ENCODE assay signal across 31 cellular contexts in genomic region chrX:47242321-47242720, GRCh38.
"Had no signal": no experiment of that assay in that cellular context is flagged by ENCODE, and none has a peak within 500 bp of the region (broad histone marks: within the 10 kb centered on the region; RNA-seq: fewer than 3 reads in every experiment).

No MANE protein-coding gene starts in this region.

- DNase-seq: activated CD4-positive, alpha-beta memory T cell treated with anti-CD3 and anti-CD28 coated beads, Interleukin-2, amount 10 ng/mL, durations not matched to agents 7 days and 5 days; activated CD4-positive, alpha-beta T cell treated with anti-CD3 and anti-CD28 coated beads for 1 hour; activated CD4-positive, alpha-beta T cell treated with anti-CD3 and anti-CD28 coated beads for 36 hours; activated CD4-positive, alpha-beta T cell treated with anti-CD3 and anti-CD28 coated beads for 48 hours; activated CD4-positive, alpha-beta T cell treated with anti-CD3 and anti-CD28 coated beads, Interleukin-2, amount 10 ng/mL, durations not matched to agents 7 days and 5 days; activated CD4-positive, alpha-beta T cell treated with anti-CD3 and anti-CD28 coated beads, Interleukin-2, amount 50 U/mL, for 48 hours; activated CD4-positive, CD25-positive, alpha-beta regulatory T cell; activated CD8-positive, alpha-beta memory T cell treated with anti-CD3 and anti-CD28 coated beads for 24 hours; activated CD8-positive, alpha-beta memory T cell treated with anti-CD3 and anti-CD28 coated beads, Interleukin-2, amount 10 ng/mL, durations not matched to agents 7 days and 5 days; activated CD8-positive, alpha-beta memory T cell treated with anti-CD3 and anti-CD28 coated beads, Interleukin-2, amount 50 U/mL, for 48 hours; activated CD8-positive, alpha-beta T cell treated with anti-CD3 and anti-CD28 coated beads, Interleukin-2, amount 10 ng/mL, durations not matched to agents 7 days and 5 days; activated effector memory CD4-positive, alpha-beta T cell treated with Interleukin-2 at 50 U/mL for 16 hours; activated gamma-delta T cell; activated naive CD4-positive, alpha-beta T cell treated with anti-CD3 and anti-CD28 coated beads, Interleukin-2, amount 10 ng/mL, durations not matched to agents 7 days and 5 days; activated naive CD4-positive, alpha-beta T cell treated with Interleukin-2 at 50 U/mL for 16 hours; activated naive CD8-positive, alpha-beta T cell treated with anti-CD3 and anti-CD28 coated beads, Interleukin-2, amount 10 ng/mL, durations not matched to agents 7 days and 5 days; activated naive CD8-positive, alpha-beta T cell treated with anti-CD3 and anti-CD28 coated beads, Interleukin-2, amount 50 U/mL, for 24 hours; activated T-cell treated with anti-CD3 and anti-CD28 coated beads, Interleukin-2, amount 50 U/mL, for 24 hours; activated T-cell treated with anti-CD3 and anti-CD28 coated beads, Interleukin-2, amount 50 U/mL, for 48 hours; amygdala; anterior cingulate cortex; caudate nucleus; T-helper 1 cell; T-helper 2 cell; T-helper 9 cell; WERI-Rb-1 had no signal

- H3K27me3 ChIP-seq: ascending aorta, cardiac muscle cell had no signal

- FAIRE-seq: bronchial epithelial cell had no signal

- ATAC-seq: activated CD4-positive, alpha-beta T cell treated with anti-CD3 and anti-CD28 coated beads for 36 hours; activated CD4-positive, CD25-positive, alpha-beta regulatory T cell treated with anti-CD3 and anti-CD28 coated beads, Interleukin-2, amount 50 U/mL, for 24 hours; activated CD8-positive, alpha-beta memory T cell treated with anti-CD3 and anti-CD28 coated beads, Interleukin-2, amount 10 ng/mL, durations not matched to agents 7 days and 5 days; activated CD8-positive, alpha-beta T cell treated with anti-CD3 and anti-CD28 coated beads, Interleukin-2, amount 10 ng/mL, durations not matched to agents 7 days and 5 days; activated naive CD8-positive, alpha-beta T cell treated with anti-CD3 and anti-CD28 coated beads, Interleukin-2, amount 50 U/mL, for 24 hours; WTC11 had no signal

- H3K27ac ChIP-seq: ascending aorta, cardiac muscle cell, WERI-Rb-1 had no signal

- H3K9me3 ChIP-seq: ascending aorta had no signal

- H3K4me1 ChIP-seq: ascending aorta had no signal

- H3K4me3 ChIP-seq: ascending aorta, cardiac muscle cell had no signal
